ENCODE assay signal across 25 cellular contexts in the genomic region with DNA sequence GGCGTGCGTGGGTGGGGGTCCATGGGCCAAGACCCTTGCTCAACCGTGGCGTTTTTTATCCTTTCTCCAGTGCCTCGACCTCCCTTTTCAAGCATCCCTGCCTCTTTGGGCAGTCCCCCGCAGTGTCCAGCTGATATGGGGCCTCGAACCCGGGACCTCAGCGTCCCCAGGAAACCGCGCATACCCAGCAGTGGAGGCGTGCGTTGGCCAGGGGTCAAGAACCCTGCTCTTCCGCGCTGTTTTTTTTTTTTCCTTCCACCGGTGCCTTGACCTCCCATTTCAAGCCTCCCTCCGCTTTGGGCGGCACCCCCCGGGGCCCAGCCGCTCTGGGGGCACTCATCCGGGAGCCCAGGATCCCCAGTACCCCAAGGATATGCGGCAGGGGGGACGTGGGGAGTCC.
"Had no signal": no experiment of that assay in that cellular context is flagged by ENCODE, and none has a peak within 500 bp of the region (broad histone marks: within the 10 kb centered on the region; RNA-seq: fewer than 3 reads in every experiment).

No MANE protein-coding gene starts in this region.

- H3K4me3 Mint-ChIP-seq: effector memory CD8-positive, alpha-beta T cell; naive thymus-derived CD4-positive, alpha-beta T cell; nephron; neural progenitor cell; stimulated activated naive CD8-positive, alpha-beta T cell treated with anti-CD3 and anti-CD28 coated beads, Interleukin-15, amount 100 ng/mL, for 72 hours had no signal

- H3K36me3 ChIP-seq: esophagus squamous epithelium, heart right ventricle, left lung, neural progenitor cell, right lobe of liver, suprapubic skin, transverse colon had no signal

- H3K27me3 ChIP-seq: esophagus squamous epithelium, neural progenitor cell, right lobe of liver, suprapubic skin, transverse colon had no signal

- H3K4me1 ChIP-seq: esophagus squamous epithelium, heart right ventricle, left lung, neural progenitor cell, parathyroid adenoma, right lobe of liver, suprapubic skin, transverse colon had no signal

- H3K27me3 Mint-ChIP-seq: effector memory CD8-positive, alpha-beta T cell; naive thymus-derived CD4-positive, alpha-beta T cell; progenitor cell of endocrine pancreas; stimulated activated naive CD8-positive, alpha-beta T cell treated with anti-CD3 and anti-CD28 coated beads, Interleukin-15, amount 100 ng/mL, for 72 hours had no signal

- H2AFZ ChIP-seq: neural progenitor cell, parathyroid adenoma had no signal

- DNase-seq: cortex of kidney; effector memory CD8-positive, alpha-beta T cell; erythroblast; esophagus squamous epithelium; foreskin melanocyte; glutamatergic neuron; heart right ventricle; hippocampal formation; left cardiac atrium; left lung; mammary epithelial cell; mesendoderm; midbrain; naive thymus-derived CD4-positive, alpha-beta T cell; right lobe of liver; small intestine; stimulated activated CD4-positive, alpha-beta T cell treated with anti-CD3 and anti-CD28 coated beads, Interleukin-4, amount 100 ng/mL, for 1 hour; stimulated activated naive CD4-positive, alpha-beta T cell; stimulated activated naive CD8-positive, alpha-beta T cell treated with anti-CD3 and anti-CD28 coated beads, Interleukin-15, amount 100 ng/mL, for 72 hours; transverse colon had no signal

- H3K27ac ChIP-seq: esophagus squamous epithelium, heart right ventricle, left lung, neural progenitor cell, parathyroid adenoma, right lobe of liver, suprapubic skin, transverse colon had no signal

- H3K36me3 Mint-ChIP-seq: neural progenitor cell had no signal

- H3K9me3 ChIP-seq: right lobe of liver had no signal

- H3K9ac ChIP-seq: neural progenitor cell, parathyroid adenoma had no signal

- H3K4me1 Mint-ChIP-seq: naive thymus-derived CD4-positive, alpha-beta T cell; nephron; neural progenitor cell; stimulated activated naive CD8-positive, alpha-beta T cell treated with anti-CD3 and anti-CD28 coated beads, Interleukin-15, amount 100 ng/mL, for 72 hours had no signal

- ATAC-seq: effector memory CD8-positive, alpha-beta T cell; heart right ventricle; left cardiac atrium; left lung; naive thymus-derived CD4-positive, alpha-beta T cell; stimulated activated naive CD8-positive, alpha-beta T cell treated with anti-CD3 and anti-CD28 coated beads, Interleukin-15, amount 100 ng/mL, for 72 hours had no signal

- H3K79me2 ChIP-seq: parathyroid adenoma had no signal

- H3K27ac Mint-ChIP-seq: effector memory CD8-positive, alpha-beta T cell; nephron; neural progenitor cell; progenitor cell of endocrine pancreas had no signal

- H3K4me2 ChIP-seq: neural progenitor cell had no signal

- H3K4me3 ChIP-seq: esophagus squamous epithelium, heart right ventricle, left lung, neural progenitor cell, right lobe of liver, suprapubic skin, transverse colon had no signal
